1 cellular context compared by ENCODE assay signal in the genomic region with DNA sequence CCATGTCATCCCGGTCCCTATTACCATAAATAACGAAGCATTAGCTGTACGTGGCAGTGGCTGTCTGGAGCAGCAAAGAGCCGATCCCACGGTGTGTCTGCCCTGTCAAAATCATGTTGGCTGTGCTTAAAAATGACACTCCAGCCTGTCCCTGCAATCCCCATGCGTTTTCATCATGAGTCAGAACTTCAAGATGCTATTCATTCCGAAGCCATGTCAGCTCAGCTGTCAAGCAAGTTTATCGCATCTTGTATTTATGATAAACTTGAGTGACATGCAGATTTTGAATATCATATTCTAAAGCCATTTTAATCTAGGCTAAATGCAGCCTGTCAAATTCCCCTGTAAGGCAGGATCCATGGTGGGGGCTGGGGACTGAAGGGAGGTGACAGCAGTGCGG.
TF ChIP-seq lines count a peak whose summit lies in the region.

No MANE protein-coding gene starts in this region.

TF ChIP-seq in SK-N-SH treated with all-trans-retinoic acid at 6 μM for 48 hours, 23 proteins besides CTCF, POLR2A, EP300 and RAD21 (continued from another document):
- no peak for TF ChIP-seq ZNF565 (CRISPR knock-in tag; conservative IDR thresholded peaks at IDR 0.05; ENCODE audit: low read depth)
- no peak for TF ChIP-seq TOX (CRISPR knock-in tag; IDR thresholded peaks at IDR 0.05; ENCODE audit: borderline replicate concordance)
- TF ChIP-seq ZNF8 (CRISPR knock-in tag; IDR thresholded peaks at IDR 0.05) = no peak
- TF ChIP-seq SNAI2 (CRISPR knock-in tag; IDR thresholded peaks at IDR 0.05) = no peak
- TF ChIP-seq, protein P1, sequence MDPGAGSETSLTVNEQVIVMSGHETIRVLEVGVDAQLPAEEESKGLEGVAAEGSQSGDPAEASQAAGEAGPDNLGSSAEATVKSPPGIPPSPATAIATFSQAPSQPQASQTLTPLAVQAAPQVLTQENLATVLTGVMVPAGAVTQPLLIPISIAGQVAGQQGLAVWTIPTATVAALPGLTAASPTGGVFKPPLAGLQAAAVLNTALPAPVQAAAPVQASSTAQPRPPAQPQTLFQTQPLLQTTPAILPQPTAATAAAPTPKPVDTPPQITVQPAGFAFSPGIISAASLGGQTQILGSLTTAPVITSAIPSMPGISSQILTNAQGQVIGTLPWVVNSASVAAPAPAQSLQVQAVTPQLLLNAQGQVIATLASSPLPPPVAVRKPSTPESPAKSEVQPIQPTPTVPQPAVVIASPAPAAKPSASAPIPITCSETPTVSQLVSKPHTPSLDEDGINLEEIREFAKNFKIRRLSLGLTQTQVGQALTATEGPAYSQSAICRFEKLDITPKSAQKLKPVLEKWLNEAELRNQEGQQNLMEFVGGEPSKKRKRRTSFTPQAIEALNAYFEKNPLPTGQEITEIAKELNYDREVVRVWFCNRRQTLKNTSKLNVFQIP (CRISPR knock-in tag; IDR thresholded peaks at IDR 0.05; ENCODE audit: borderline replicate concordance, low read depth) = no peak
- TF ChIP-seq BACH2 (CRISPR knock-in tag; IDR thresholded peaks at IDR 0.05; ENCODE audit: borderline replicate concordance) = no peak
- TF ChIP-seq ZFP3 (CRISPR knock-in tag; IDR thresholded peaks at IDR 0.05) = no peak
- TF ChIP-seq GLIS3 (CRISPR knock-in tag; IDR thresholded peaks at IDR 0.05) = no peak
